ENCODE assay signal across 8 cellular contexts in genomic region chr9:99253772-99254431, GRCh38. TPM values are rescaled to one million over a fixed set of nuclear protein-coding genes. Genes with fewer than 3 reads are reported as not detected.
DNase-seq lines count a peak whose midpoint lies in the region; ATAC-seq and TF ChIP-seq lines count a peak whose summit lies in the region.

No MANE protein-coding gene starts in this region.

- TF ChIP-seq POLR2A in vagina (IDR thresholded peaks at IDR 0.05) (no peak), tibial nerve (IDR thresholded peaks at IDR 0.05) (no peak), testis (IDR thresholded peaks at IDR 0.05) (no peak)

- ATAC-seq in GM21717 (IDR thresholded peaks at IDR 0.05; ENCODE audit: unreplicated experiment), result peak; percentile 81

- H3K27me3 ChIP-seq in MM.1S (replicated peaks; ENCODE audit: insufficient read depth, low read length), result no peaks in the 10 kb centered on the region
- no peaks in the 10 kb centered on the region for H3K27me3 ChIP-seq in vagina
- H3K27me3 ChIP-seq in tibial nerve, result no peaks in the 10 kb centered on the region
- no peaks in the 10 kb centered on the region for H3K27me3 ChIP-seq in testis

- H3K9me3 ChIP-seq in MM.1S (replicated peaks; ENCODE audit: insufficient read depth, low read length), result no peaks in the 10 kb centered on the region
- H3K9me3 ChIP-seq in vagina, result no peaks in the 10 kb centered on the region
- H3K9me3 ChIP-seq in tibial nerve, result no peaks in the 10 kb centered on the region
- no peaks in the 10 kb centered on the region for H3K9me3 ChIP-seq in testis

- no peaks in the 10 kb centered on the region for H3K79me2 ChIP-seq in MM.1S (ENCODE audit: low read length)

- peaks cover 13% of the 10 kb centered on the region for H3F3A ChIP-seq in MM.1S (ENCODE audit: insufficient read depth, low read length)

- H3K4me1 ChIP-seq in MM.1S (ENCODE audit: low read length), result peaks cover 27% of the 10 kb centered on the region
- H3K4me1 ChIP-seq in vagina, result no peaks in the 10 kb centered on the region
- H3K4me1 ChIP-seq in tibial nerve, result peaks cover 0 to 3% (median 0%) of the 10 kb centered on the region in 4 donors
- H3K4me1 ChIP-seq in testis, result no peaks in the 10 kb centered on the region

- H3K4me3 ChIP-seq in GM08714 (ENCODE audit: low read length), result peak overlapping the region; percentile 53; the same call in 1 of the 2 replicates
- H3K4me3 ChIP-seq in MM.1S (ENCODE audit: low read length), result peak overlapping the region; percentile 32
- no peak overlapping the region for H3K4me3 ChIP-seq in vagina
- no peak overlapping the region for H3K4me3 ChIP-seq in tibial nerve
- H3K4me3 ChIP-seq in testis, result no peak overlapping the region

- H3K9ac ChIP-seq in MM.1S (ENCODE audit: low read length), result peak overlapping the region; percentile 76

- H3K27ac ChIP-seq in MM.1S (ENCODE audit: low read length), result peak overlapping the region; percentile 95
- H3K27ac ChIP-seq in vagina, result no peak overlapping the region
- no peak overlapping the region for H3K27ac ChIP-seq in tibial nerve
- no peak overlapping the region for H3K27ac ChIP-seq in testis

- H3K36me3 ChIP-seq in MM.1S (replicated peaks; ENCODE audit: insufficient read depth, low read length), result no peaks in the 10 kb centered on the region
- no peaks in the 10 kb centered on the region for H3K36me3 ChIP-seq in vagina
- H3K36me3 ChIP-seq in tibial nerve, result no peaks in the 10 kb centered on the region
- no peaks in the 10 kb centered on the region for H3K36me3 ChIP-seq in testis (ENCODE audit: low read depth, missing control alignments)

- H2AFZ ChIP-seq in MM.1S (ENCODE audit: low read length), result peak overlapping the region; percentile 74

- WGBS in tibial nerve, 2 donors, result 71 to 80% methylated on average over 15 of the region's 15 CpGs
- 85 to 92% methylated on average over 15 of the region's 15 CpGs for WGBS in testis, 2 donors

- no peak for TF ChIP-seq EP300 in tibial nerve (IDR thresholded peaks at IDR 0.05)

- peak overlapping the region; percentile 80 for H3K4me2 ChIP-seq in MM.1S (ENCODE audit: low read depth, low read length)

- DNase-seq in MM.1S (peak; percentile 93), activated gamma-delta T cell treated with Interleukin-2 at 50 U/mL for 16 hours (peak; percentile 21), pons (ENCODE audit: low spot score) (peak; percentile 87), vagina (ENCODE audit: extremely low spot score in 2 of 2) (no peak), tibial nerve (ENCODE audit: low spot score in 2 of 2) (no peak), testis (no peak)

- peak; percentile 35 for TF ChIP-seq CTCF in MM.1S (IDR thresholded peaks at IDR 0.05; ENCODE audit: low read length)
- TF ChIP-seq CTCF in vagina (IDR thresholded peaks at IDR 0.05), result no peak
- no peak for TF ChIP-seq CTCF in tibial nerve (IDR thresholded peaks at IDR 0.05)
- no peak for TF ChIP-seq CTCF in testis (IDR thresholded peaks at IDR 0.05)

- H3K9me2 ChIP-seq in MM.1S (replicated peaks; ENCODE audit: insufficient read depth, low read length), result no peaks in the 10 kb centered on the region

- no peaks in the 10 kb centered on the region for H4K20me1 ChIP-seq in MM.1S (ENCODE audit: insufficient read depth, low read length)

- intact Hi-C loops in vagina (cut with DNase I) (no loop called here), testis (cut with DNase I; ENCODE audit: low total_unique reads) (no loop called here)

RNA-seq across cellular contexts. Expression of gene SEC61B, which starts 31.8 kb away (rescaled TPM):
- total RNA-seq in vagina (80.8 TPM), tibial nerve (10 to 100 TPM; 41.0 to 99.0 (median 75.1) TPM), testis (10 to 100 TPM; 78.3 to 91.7 TPM)
- 145 TPM for polyA plus RNA-seq in testis (ENCODE audit: insufficient read depth, low read depth, low replicate concordance)

RNA-seq across cellular contexts. Expression of gene ALG2, which starts 32.2 kb away (rescaled TPM):
- total RNA-seq in vagina (30.0 TPM), tibial nerve (10 to 100 TPM; 22.7 to 38.3 (median 29.3) TPM), testis (10 to 100 TPM; 46.7 to 48.0 TPM)
- 37.9 TPM for polyA plus RNA-seq in testis (ENCODE audit: insufficient read depth, low read depth, low replicate concordance)

Comparison
In these comparisons a context has a peak if more than half of its experiments do, and no peak if none do; other contexts are left out.
1. H3K4me3 ChIP-seq: peak in GM08714 (single experiment) and MM.1S (single experiment); none in vagina (0 of 2), tibial nerve (0 of 4) and testis (0 of 2).
2. DNase-seq: peak in MM.1S (single experiment), activated gamma-delta T cell treated with Interleukin-2 at 50 U/mL for 16 hours (single experiment) and pons (single experiment); none in vagina (0 of 2), tibial nerve (0 of 2) and testis (single experiment).